Comparison of ENCODE assay signal across 8 cellular contexts in genomic region chr4:14787894-14788293, GRCh38.
DNase-seq lines count a peak whose midpoint lies in the region; ATAC-seq and TF ChIP-seq lines count a peak whose summit lies in the region.

No MANE protein-coding gene starts in this region.

- no peaks in the 10 kb centered on the region for H3K4me1 ChIP-seq in heart right ventricle
- no peaks in the 10 kb centered on the region for H3K4me1 ChIP-seq in fibroblast of lung (ENCODE audit: control insufficient read depth, extremely low read depth, insufficient read depth, low read length)
- no peaks in the 10 kb centered on the region for H3K4me1 ChIP-seq in upper lobe of left lung

- ATAC-seq in heart right ventricle (no peak), upper lobe of left lung (ENCODE audit: low FRiP score in 2 of 2) (peak; percentile 40 to 53), HG03280 (IDR thresholded peaks at IDR 0.05; ENCODE audit: unreplicated experiment) (no peak)

- H3K9me3 ChIP-seq in heart right ventricle (peaks cover 0 to 35% (median 12%) of the 10 kb centered on the region in 11 donors), fibroblast of lung (ENCODE audit: control insufficient read depth, insufficient read depth, low read depth, low read length) (no peaks in the 10 kb centered on the region), upper lobe of left lung (peaks cover 0 to 5% (median 0%) of the 10 kb centered on the region in 4 donors)

- no peak for TF ChIP-seq EP300 in upper lobe of left lung (IDR thresholded peaks at IDR 0.05)

- H3K79me2 ChIP-seq in fibroblast of lung (ENCODE audit: control insufficient read depth, insufficient read depth, low read length) = no peaks in the 10 kb centered on the region

- H3K4me3 ChIP-seq in heart right ventricle (no peak overlapping the region), fibroblast of lung (replicated peaks in 1 of 4; ENCODE audit: control extremely low read depth in 1 of 4, insufficient read depth in 1 of 4, low read depth in 3 of 4, low read length in 4 of 4) (no peak overlapping the region), upper lobe of left lung (no peak overlapping the region)

- no peak overlapping the region for H2AFZ ChIP-seq in fibroblast of lung (ENCODE audit: low read length)

- no peak overlapping the region for H3K9ac ChIP-seq in fibroblast of lung (ENCODE audit: insufficient read depth, low read length)

- TF ChIP-seq CTCF in heart right ventricle (IDR thresholded peaks at IDR 0.05) (peak in 5 of 9 donors; percentile 16 to 54 (median 35)), fibroblast of lung (conservative IDR thresholded peaks at IDR 0.05 in 1 of 2, IDR thresholded peaks at IDR 0.05 in 1 of 2; ENCODE audit: low read depth in 1 of 2, low read length in 2 of 2) (peak; percentile 27 to 35), upper lobe of left lung (IDR thresholded peaks at IDR 0.05) (peak in 5 of 6 experiments; percentile 15 to 48 (median 39))

- H3K27me3 ChIP-seq in heart right ventricle = no peaks in the 10 kb centered on the region
- no peaks in the 10 kb centered on the region for H3K27me3 ChIP-seq in fibroblast of lung (ENCODE audit: control insufficient read depth, insufficient read depth, low read length)
- no peaks in the 10 kb centered on the region for H3K27me3 ChIP-seq in upper lobe of left lung

- H4K20me1 ChIP-seq in fibroblast of lung (ENCODE audit: control insufficient read depth, extremely low read depth, insufficient read depth, low read length) = no peaks in the 10 kb centered on the region

- H3K4me2 ChIP-seq in fibroblast of lung (ENCODE audit: extremely low read depth, insufficient read depth, low read length) = no peak overlapping the region

- no peak for DNase-seq in heart right ventricle
- no peak for DNase-seq in cardiac septum (ENCODE audit: low spot score)
- peak; percentile 31 for DNase-seq in NOMO-1 treated with DMSO at 0.1 percent for 48 hours (lab: John Stamatoyannopoulos, UW; ENCODE audit: unreplicated experiment)
- DNase-seq in fibroblast of lung (ENCODE audit: low read depth in 2 of 2) = peak; percentile 6 to 12
- DNase-seq in upper lobe of left lung = peak in 1 of 2 donors; percentile 26
- DNase-seq in NCI-H1417 treated with DMSO at 0.1 percent for 48 hours (lab: John Stamatoyannopoulos, UW) = no peak
- DNase-seq in activated CD8-positive, alpha-beta memory T cell treated with anti-CD3 and anti-CD28 coated beads, Interleukin-2, amount 50 U/mL, for 48 hours = no peak

- no peak for TF ChIP-seq POLR2A in upper lobe of left lung (IDR thresholded peaks at IDR 0.05)

- H3K36me3 ChIP-seq in heart right ventricle = no peaks in the 10 kb centered on the region
- H3K36me3 ChIP-seq in fibroblast of lung (ENCODE audit: control insufficient read depth, insufficient read depth, low read length) = no peaks in the 10 kb centered on the region
- H3K36me3 ChIP-seq in upper lobe of left lung = no peaks in the 10 kb centered on the region

- H3K27ac ChIP-seq in heart right ventricle (no peak overlapping the region), fibroblast of lung (ENCODE audit: insufficient read depth, low read length) (no peak overlapping the region), upper lobe of left lung (no peak overlapping the region)

- intact Hi-C loops in heart right ventricle (cut with DNase I) = no loop called here
- intact Hi-C loops in cardiac septum (cut with DNase I) = no loop called here

Comparison
In these comparisons a context has a peak if more than half of its experiments do, and no peak if none do; other contexts are left out.
1. ATAC-seq: peak in upper lobe of left lung (2 of 2); none in heart right ventricle (0 of 8) and HG03280 (single experiment).
2. DNase-seq: peak in NOMO-1 treated with DMSO at 0.1 percent for 48 hours (single experiment) and fibroblast of lung (2 of 2); none in heart right ventricle (0 of 2), cardiac septum (single experiment), NCI-H1417 treated with DMSO at 0.1 percent for 48 hours (single experiment) and activated CD8-positive, alpha-beta memory T cell treated with anti-CD3 and anti-CD28 coated beads, Interleukin-2, amount 50 U/mL, for 48 hours (single experiment).
3. Peak in every context shown above with its lines, with median percentiles within 50 percentile points of each other: CTCF ChIP-seq.